In genomic region chr10:102855731-102856436, GRCh38 we compare ENCODE assay signal across 9 cellular contexts. TPM values are rescaled to one million over a fixed set of nuclear protein-coding genes. Genes with fewer than 3 reads are reported as not detected.
DNase-seq lines count a peak whose midpoint lies in the region; ATAC-seq and TF ChIP-seq lines count a peak whose summit lies in the region.
"Not testable (repeated sequence)": the region's sequence is repeated elsewhere in the genome, so short reads cannot be mapped to it uniquely, and the experiment has no call there.
"Had no signal": no experiment of that assay in that cellular context is flagged by ENCODE, and none has a peak within 500 bp of the region (broad histone marks: within the 10 kb centered on the region; RNA-seq: fewer than 3 reads in every experiment).

No MANE protein-coding gene starts in this region.

- H3K36me3 Mint-ChIP-seq in natural killer cell = not testable (repeated sequence)

- H3K36me3 ChIP-seq in BLaER1 treated with 17β-estradiol and CSF1 and Interleukin-3, amounts not matched to agents 10 nM and 100 nM = peaks cover 6 to 19% (median 12%) of the 10 kb centered on the region in 11 experiments; a peak in 18 of 22 replicates
- not testable (repeated sequence) for H3K36me3 ChIP-seq in thyroid gland

- not testable (repeated sequence) for H3K27me3 ChIP-seq in BLaER1 treated with 17β-estradiol and CSF1 and Interleukin-3, amounts not matched to agents 10 nM and 100 nM; thyroid gland

- peaks cover 15 to 27% (median 26%) of the 10 kb centered on the region in 10 experiments for H3K4me1 ChIP-seq in BLaER1 treated with 17β-estradiol and CSF1 and Interleukin-3, amounts not matched to agents 10 nM and 100 nM
- peaks cover 10 to 21% of the 10 kb centered on the region in 2 donors for H3K4me1 ChIP-seq in thyroid gland

- not testable (repeated sequence) for TF ChIP-seq CTCF in fibroblast of mammary gland (conservative IDR thresholded peaks at IDR 0.05; ENCODE audit: control insufficient read depth, insufficient read depth, low read depth, low read length); natural killer cell (IDR thresholded peaks at IDR 0.05); thyroid gland (IDR thresholded peaks at IDR 0.05)

- not testable (repeated sequence) for H3K9me3 Mint-ChIP-seq in natural killer cell

- not testable (repeated sequence) for H3K27ac Mint-ChIP-seq in natural killer cell

- H3K4me2 ChIP-seq in BLaER1 treated with 17β-estradiol and CSF1 and Interleukin-3, amounts not matched to agents 10 nM and 100 nM = peak overlapping the region; percentile 63 to 84 (median 78)

- peak overlapping the region in 4 of 10 experiments; percentile 1 to 38 (median 29); a peak in 3 of 20 replicates for H3K4me3 ChIP-seq in BLaER1 treated with 17β-estradiol and CSF1 and Interleukin-3, amounts not matched to agents 10 nM and 100 nM
- H3K4me3 ChIP-seq in fibroblast of mammary gland (ENCODE audit: control insufficient read depth, low read depth, low read length); thyroid gland (replicated peaks in 1 of 3): not testable (repeated sequence)

- H3K9ac ChIP-seq in BLaER1 treated with 17β-estradiol and CSF1 and Interleukin-3, amounts not matched to agents 10 nM and 100 nM = peak overlapping the region in 7 of 11 experiments; percentile 9 to 49 (median 40); a peak in 7 of 22 replicates

- H3K9me3 ChIP-seq in BLaER1 treated with 17β-estradiol and CSF1 and Interleukin-3, amounts not matched to agents 10 nM and 100 nM (replicated peaks in 1 of 11); thyroid gland: not testable (repeated sequence)

- not testable (repeated sequence) for H3K27me3 Mint-ChIP-seq in natural killer cell (ENCODE audit: low read depth in 2 of 2)

- H4K20me1 ChIP-seq in BLaER1 treated with 17β-estradiol and CSF1 and Interleukin-3, amounts not matched to agents 10 nM and 100 nM = peaks cover 0 to 24% (median 0%) of the 10 kb centered on the region in 11 experiments; a peak in 4 of 22 replicates

- peak overlapping the region in 8 of 11 experiments; percentile 26 to 63 (median 50); a peak in 13 of 22 replicates for H3K27ac ChIP-seq in BLaER1 treated with 17β-estradiol and CSF1 and Interleukin-3, amounts not matched to agents 10 nM and 100 nM
- peak overlapping the region in 2 of 3 donors; percentile 3 to 4 for H3K27ac ChIP-seq in thyroid gland

- ATAC-seq in SK-N-SH treated with all-trans-retinoic acid at 6 μM for 48 hours = peak; percentile 72
- not testable (repeated sequence) for ATAC-seq in natural killer cell

- WGBS in thyroid gland, 2 donors = 74 to 81% methylated on average over 11 of the region's 11 CpGs

- DNase-seq in HK-2 (ENCODE audit: unreplicated experiment) (peak; percentile 70), NCI-H2227 (lab: John Stamatoyannopoulos, UW; ENCODE audit: unreplicated experiment) (peak; percentile 65), amniotic stem cell (lab: John Stamatoyannopoulos, UW) (peak; percentile 85), fibroblast of mammary gland (ENCODE audit: low read depth) (peak; percentile 99)
- not testable (repeated sequence) for DNase-seq in natural killer cell, thyroid gland

- intact Hi-C loops in natural killer cell (cut with micrococcal nuclease); thyroid gland (cut with DNase I): not testable (repeated sequence)

- H3K4me1 Mint-ChIP-seq in natural killer cell = peaks cover 16 to 19% of the 10 kb centered on the region in 2 donors

- not testable (repeated sequence) for TF ChIP-seq POLR2A in thyroid gland (IDR thresholded peaks at IDR 0.05)

- peak overlapping the region; percentile 42 for H3K4me3 Mint-ChIP-seq in natural killer cell

TF ChIP-seq in SK-N-SH treated with all-trans-retinoic acid at 6 μM for 48 hours, 23 proteins besides CTCF, POLR2A, EP300 and RAD21:
- TF ChIP-seq PATZ1 (CRISPR knock-in tag; IDR thresholded peaks at IDR 0.05; ENCODE audit: borderline replicate concordance) = 0 out of 2 replicates have a peak, but pooled peaks have one; percentile 1

RNA-seq across cellular contexts. Expression of gene BORCS7, which starts 1.8 kb away (rescaled TPM):
- total RNA-seq in natural killer cell (10 to 100 TPM in 2 of 3 donors, 1 to 10 TPM in 1; 9.7 to 18.9 (median 15.4) TPM), thyroid gland (100 to 1,000 TPM in 2 of 4 donors, 10 to 100 TPM in 2; 77.4 to 134 (median 93.8) TPM)

RNA-seq across cellular contexts. Expression of gene AS3MT, which starts 13.4 kb away (rescaled TPM):
- total RNA-seq in natural killer cell (under 1 TPM in 2 of 3 donors, not detected in 1; 0.48 to 0.75 TPM), thyroid gland (10 to 100 TPM in 2 of 4 donors, 1 to 10 TPM in 2; 9.8 to 19.2 (median 13.5) TPM)

RNA-seq across cellular contexts. Expression of gene CYP17A1, which starts 18.7 kb away (rescaled TPM):
- total RNA-seq in natural killer cell (not detected), thyroid gland (10 to 100 TPM in 3 of 4 donors, 1 to 10 TPM in 1; 4.0 to 29.1 (median 15.9) TPM)
- total RNA-seq: cerebellum had no signal

Comparison
In these comparisons a context has a peak if more than half of its experiments do, and no peak if none do; other contexts are left out.
1. RNA of gene AS3MT, which starts 13.4 kb away (total RNA-seq): 9.8 to 19.2 TPM in thyroid gland; 0.48 to 0.75 TPM in natural killer cell; every median in the first group is over 4 times any median in the second.
2. RNA of gene CYP17A1, which starts 18.7 kb away (total RNA-seq): 4.0 to 29.1 TPM in thyroid gland; not detected in natural killer cell; every median in the first group is over 4 times any median in the second.